Comparison of ENCODE assay signal across 8 cellular contexts in genomic region chr7:112790651-112790973, GRCh38. TPM values are rescaled to one million over a fixed set of nuclear protein-coding genes. Genes with fewer than 3 reads are reported as not detected.
DNase-seq lines count a peak whose midpoint lies in the region; ATAC-seq and TF ChIP-seq lines count a peak whose summit lies in the region.

No MANE protein-coding gene starts in this region.

- TF ChIP-seq CTCF in endodermal cell (conservative IDR thresholded peaks at IDR 0.05), result no peak
- TF ChIP-seq CTCF in neural crest cell (conservative IDR thresholded peaks at IDR 0.05), result no peak

- H3K4me3 Mint-ChIP-seq in T-helper 1 cell treated with Interleukin-12 subunit alpha and Interleukin-12 subunit beta and Interleukin-4 antibody, amounts not matched to agents 30 μg/mL and 1 μg/mL, for 36 hours, result peak overlapping the region; percentile 96
- H3K4me3 Mint-ChIP-seq in endodermal cell (peak overlapping the region; percentile 81), neural crest cell (peak overlapping the region; percentile 89)

- DNase-seq in T-helper 1 cell, result no peak
- DNase-seq in NOMO-1 treated with dmso at 0.1 percent for 144 hours (lab: John Stamatoyannopoulos, UW; ENCODE audit: unreplicated experiment), result peak; percentile 12
- DNase-seq in endodermal cell, result no peak
- no peak for DNase-seq in neural crest cell (ENCODE audit: low read depth, low spot score)
- no peak for DNase-seq in posterior cingulate gyrus
- DNase-seq in stimulated activated CD4-positive, alpha-beta T cell treated with anti-CD3 and anti-CD28 coated beads, Interleukin-4, amount 100 ng/mL, for 1 hour, result no peak

- H3K9me3 ChIP-seq in endodermal cell (ENCODE audit: control insufficient read depth, low read length), result no peaks in the 10 kb centered on the region

- peak; percentile 57 for ATAC-seq in HG02642 (IDR thresholded peaks at IDR 0.05; ENCODE audit: poor library complexity, unreplicated experiment)

- WGBS in endodermal cell (ENCODE audit: insufficient coverage in 1 of 2, insufficient read length in 1 of 2), 2 experiments, result 59% methylated on average over 9 of the region's 11 CpGs; no CpG with 5 or more reads in 1 of the 2 experiments

- H3K4me1 Mint-ChIP-seq in T-helper 1 cell treated with Interleukin-12 subunit alpha and Interleukin-12 subunit beta and Interleukin-4 antibody, amounts not matched to agents 30 μg/mL and 1 μg/mL, for 36 hours (ENCODE audit: low read depth), result peaks cover 33% of the 10 kb centered on the region
- H3K4me1 Mint-ChIP-seq in endodermal cell (peaks cover 13% of the 10 kb centered on the region), neural crest cell (peaks cover 35% of the 10 kb centered on the region)

- peak overlapping the region; percentile 71 for H3K9ac ChIP-seq in endodermal cell (ENCODE audit: extremely low read depth, low read length, poor library complexity, severe bottlenecking)

- no peaks in the 10 kb centered on the region for H3K27me3 ChIP-seq in endodermal cell (ENCODE audit: control insufficient read depth, insufficient read depth, low read length, poor library complexity, severe bottlenecking)

- H3K27ac Mint-ChIP-seq in T-helper 1 cell treated with Interleukin-12 subunit alpha and Interleukin-12 subunit beta and Interleukin-4 antibody, amounts not matched to agents 30 μg/mL and 1 μg/mL, for 36 hours, result peak overlapping the region; percentile 83
- H3K27ac Mint-ChIP-seq in endodermal cell (no peak overlapping the region), neural crest cell (ENCODE audit: unreplicated experiment) (no peak overlapping the region)

- no peaks in the 10 kb centered on the region for H3K9me3 Mint-ChIP-seq in T-helper 1 cell treated with Interleukin-12 subunit alpha and Interleukin-12 subunit beta and Interleukin-4 antibody, amounts not matched to agents 30 μg/mL and 1 μg/mL, for 36 hours
- H3K9me3 Mint-ChIP-seq in endodermal cell, result no peaks in the 10 kb centered on the region
- peaks cover 8% of the 10 kb centered on the region for H3K9me3 Mint-ChIP-seq in neural crest cell

- H3K36me3 ChIP-seq in endodermal cell (ENCODE audit: control insufficient read depth, insufficient read depth, low read length), result no peaks in the 10 kb centered on the region

- intact Hi-C loops in posterior cingulate gyrus (cut with DNase I), result no loop called here

- peaks cover 6% of the 10 kb centered on the region for H3K36me3 Mint-ChIP-seq in T-helper 1 cell treated with Interleukin-12 subunit alpha and Interleukin-12 subunit beta and Interleukin-4 antibody, amounts not matched to agents 30 μg/mL and 1 μg/mL, for 36 hours (ENCODE audit: low read depth)
- H3K36me3 Mint-ChIP-seq in endodermal cell (ENCODE audit: low read depth), result peaks cover 8% of the 10 kb centered on the region
- peaks cover 17% of the 10 kb centered on the region for H3K36me3 Mint-ChIP-seq in neural crest cell (ENCODE audit: low read depth)

- peak overlapping the region; percentile 96 for H3K4me3 ChIP-seq in endodermal cell (ENCODE audit: low read length)

- H3K27ac ChIP-seq in endodermal cell (ENCODE audit: low read depth, low read length), result no peak overlapping the region

- no peaks in the 10 kb centered on the region for H3K4me1 ChIP-seq in endodermal cell (ENCODE audit: control insufficient read depth, insufficient read depth, low read length)

- H3K27me3 Mint-ChIP-seq in T-helper 1 cell treated with Interleukin-12 subunit alpha and Interleukin-12 subunit beta and Interleukin-4 antibody, amounts not matched to agents 30 μg/mL and 1 μg/mL, for 36 hours (ENCODE audit: low read depth), result no peaks in the 10 kb centered on the region
- H3K27me3 Mint-ChIP-seq in endodermal cell (ENCODE audit: insufficient read depth), result no peaks in the 10 kb centered on the region
- no peaks in the 10 kb centered on the region for H3K27me3 Mint-ChIP-seq in neural crest cell (ENCODE audit: low read depth)

RNA-seq across cellular contexts. Expression of gene TMEM168, which starts 0.4 kb away (rescaled TPM):
- 10 to 100 TPM; 14.9 to 16.5 TPM for total RNA-seq in endodermal cell
- 17.8 TPM for polyA plus RNA-seq in endodermal cell (2013, experiment 1 of 2)
- polyA plus RNA-seq in endodermal cell (2013, experiment 2 of 2), result 17.8 TPM
- total RNA-seq in neural crest cell, result 21.7 and 23.3 TPM in 2 replicates
